Comparison of ENCODE assay signal across 16 cellular contexts in the genomic region with DNA sequence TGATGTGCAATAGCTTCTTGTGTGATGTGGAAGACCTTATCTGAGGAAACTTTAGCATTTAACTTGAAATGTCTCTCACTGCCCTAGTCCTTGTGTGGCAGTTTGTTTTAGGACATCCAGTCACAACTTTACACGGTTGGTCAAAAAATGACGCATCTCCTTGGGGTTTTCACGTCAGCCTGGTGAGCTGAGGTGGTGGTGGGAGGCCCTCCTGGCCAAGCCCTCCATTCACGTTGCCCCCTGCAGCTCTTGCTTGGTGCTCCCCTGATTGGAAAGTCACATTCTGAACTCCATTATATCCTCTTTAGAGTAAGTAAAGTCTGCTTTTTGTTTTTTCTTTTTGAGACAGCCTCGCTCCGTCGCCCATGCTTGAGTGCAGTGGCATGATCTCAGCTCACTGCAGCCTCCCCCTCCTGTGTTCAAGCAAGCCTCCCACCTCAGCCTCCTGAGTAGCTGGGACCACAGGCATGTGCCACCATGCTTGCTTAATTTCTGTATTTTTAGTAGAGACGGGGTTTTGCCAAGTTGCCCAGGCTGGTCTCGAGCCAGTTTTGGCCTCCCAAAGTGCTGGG. TPM values are rescaled to one million over a fixed set of nuclear protein-coding genes. Genes with fewer than 3 reads are reported as not detected.
DNase-seq lines count a peak whose midpoint lies in the region; ATAC-seq, FAIRE-seq and TF ChIP-seq lines count a peak whose summit lies in the region.
"Had no signal": no experiment of that assay in that cellular context is flagged by ENCODE, and none has a peak within 500 bp of the region (broad histone marks: within the 10 kb centered on the region; RNA-seq: fewer than 3 reads in every experiment).

No MANE protein-coding gene starts in this region.

- peak overlapping the region; percentile 55 for H3K27ac ChIP-seq in GM23338 (ENCODE audit: low read depth)
- H3K27ac ChIP-seq in K562 (ENCODE audit: extremely low read depth, low read depth, low read length), result no peak overlapping the region
- H3K27ac ChIP-seq in mammary epithelial cell (ENCODE audit: insufficient read depth, low read depth, low read length), result no peak overlapping the region
- H3K27ac ChIP-seq: breast epithelium, skin epidermis had no signal

- TF ChIP-seq CTCF in GM23338 (conservative IDR thresholded peaks at IDR 0.05; ENCODE audit: low read depth in 2 of 2), result no peak
- TF ChIP-seq CTCF in K562 (IDR thresholded peaks at IDR 0.05 in 2 of 3, conservative IDR thresholded peaks at IDR 0.05 in 1 of 3; ENCODE audit: insufficient read depth in 2 of 3, low read depth in 1 of 3, low read length in 3 of 3), result no peak
- no peak for TF ChIP-seq CTCF in mammary epithelial cell (conservative IDR thresholded peaks at IDR 0.05 in 1 of 2, IDR thresholded peaks at IDR 0.05 in 1 of 2; ENCODE audit: extremely low read depth in 1 of 2, insufficient read depth in 1 of 2, low read depth in 1 of 2, low read length in 2 of 2)

- H3K9me2 ChIP-seq in GM23338 (ENCODE audit: insufficient read depth), result no peaks in the 10 kb centered on the region

- TF ChIP-seq POLR2A in K562 (conservative IDR thresholded peaks at IDR 0.05), result peak; percentile 69

- DNase-seq in Caki2 (ENCODE audit: low read depth) (peak; percentile 64), GM23338 (ENCODE audit: low spot score) (no peak), K562 (ENCODE audit: extremely low read depth in 1 of 4, low spot score in 3 of 4) (no peak), mammary epithelial cell (no peak), DMS 273 (lab: John Stamatoyannopoulos, UW; ENCODE audit: unreplicated experiment) (no peak)
- DNase-seq: activated naive CD4-positive, alpha-beta T cell; kidney; MG63; midbrain; NCI-H187 treated with DMSO at 0.1 percent for 48 hours; stimulated activated naive CD4-positive, alpha-beta T cell treated with Interleukin-2 at 50 U/mL for 16 hours had no signal

- peaks cover 88% of the 10 kb centered on the region for H3K36me3 Mint-ChIP-seq in GM23338 (ENCODE audit: low read depth)

- TF ChIP-seq EP300 in K562 (IDR thresholded peaks at IDR 0.05; ENCODE audit: low read length), result no peak

- H2AFZ ChIP-seq in GM23338 (no peak overlapping the region), K562 (ENCODE audit: low read depth, low read length) (no peak overlapping the region), mammary epithelial cell (ENCODE audit: low read depth, low read length) (no peak overlapping the region)

- no peak for TF ChIP-seq RAD21 in K562 (CRISPR knock-in tag; conservative IDR thresholded peaks at IDR 0.05 in 1 of 2, IDR thresholded peaks at IDR 0.05 in 1 of 2)

- H3K4me1 ChIP-seq in GM23338 (ENCODE audit: insufficient read depth), result peaks cover 3% of the 10 kb centered on the region; the same call in 1 of the 2 replicates
- H3K4me1 ChIP-seq in K562 (replicated peaks in 1 of 2; ENCODE audit: control insufficient read depth in 2 of 2, insufficient read depth in 2 of 2, low read length in 2 of 2), result peaks cover 4 to 6% of the 10 kb centered on the region in 2 experiments; a peak in 3 of 5 replicates
- peaks cover 4% of the 10 kb centered on the region for H3K4me1 ChIP-seq in mammary epithelial cell (ENCODE audit: insufficient read depth, low read length)
- H3K4me1 ChIP-seq: breast epithelium had no signal

- dilution Hi-C loops in mammary epithelial cell (cut with HindIII; ENCODE audit: low sequenced_read_pairs), result no loop called here

- peaks cover 11% of the 10 kb centered on the region for H3K27me3 Mint-ChIP-seq in GM23338 (ENCODE audit: insufficient read depth, low read depth, poor library complexity)

- BruUV-seq in K562 (replicated peaks; lab: Mats Ljungman, UMichigan) (no TSS peak), mammary epithelial cell (replicated peaks; lab: Mats Ljungman, UMichigan) (no TSS peak)

- H3K9me3 Mint-ChIP-seq in GM23338, result no peaks in the 10 kb centered on the region

- H3K27me3 ChIP-seq in GM23338 (ENCODE audit: insufficient read depth), result no peaks in the 10 kb centered on the region
- no peaks in the 10 kb centered on the region for H3K27me3 ChIP-seq in K562 (ENCODE audit: control insufficient read depth in 2 of 2, insufficient read depth in 2 of 2, low read length in 2 of 2)
- H3K27me3 ChIP-seq in mammary epithelial cell (ENCODE audit: insufficient read depth, low read length), result no peaks in the 10 kb centered on the region
- H3K27me3 ChIP-seq: breast epithelium, MG63 had no signal

- H3K4me2 ChIP-seq in GM23338, result no peak overlapping the region
- no peak overlapping the region for H3K4me2 ChIP-seq in K562 (ENCODE audit: insufficient read depth, low read length)
- no peak overlapping the region for H3K4me2 ChIP-seq in mammary epithelial cell (ENCODE audit: insufficient read depth, low read depth, low read length)

- no peaks in the 10 kb centered on the region for H3K9me1 ChIP-seq in K562 (ENCODE audit: control insufficient read depth, insufficient read depth, low read length)

- peaks cover 35% of the 10 kb centered on the region for H4K20me1 ChIP-seq in GM23338 (replicated peaks; ENCODE audit: insufficient read depth)
- H4K20me1 ChIP-seq in K562 (replicated peaks; ENCODE audit: control insufficient read depth, insufficient read depth, low read length), result peaks cover 11% of the 10 kb centered on the region
- H4K20me1 ChIP-seq in mammary epithelial cell (ENCODE audit: insufficient read depth, low read length), result peaks cover 2% of the 10 kb centered on the region

- H3K36me3 ChIP-seq in GM23338 (ENCODE audit: insufficient read depth) (peaks cover 49% of the 10 kb centered on the region), K562 (ENCODE audit: control insufficient read depth, insufficient read depth, low read length) (peaks cover 72% of the 10 kb centered on the region), mammary epithelial cell (ENCODE audit: insufficient read depth, low read length) (peaks cover 42% of the 10 kb centered on the region)

- WGBS in K562 (ENCODE audit: insufficient coverage, low coverage, missing lambda C conversion rate), result 88% methylated on average over 9 of the region's 9 CpGs
- WGBS in mammary epithelial cell (ENCODE audit: low coverage, missing lambda C conversion rate), result 73% methylated on average over 9 of the region's 9 CpGs

- H3K79me2 ChIP-seq in GM23338 (replicated peaks; ENCODE audit: insufficient read depth) (peaks cover 28% of the 10 kb centered on the region), K562 (ENCODE audit: control insufficient read depth, insufficient read depth, low read length) (peaks cover 21% of the 10 kb centered on the region), mammary epithelial cell (ENCODE audit: insufficient read depth, low read length) (peaks cover 36% of the 10 kb centered on the region)

- H3K27ac Mint-ChIP-seq in GM23338, result peak overlapping the region; percentile 31; the same call in 1 of the 2 replicates

- H3K9me3 ChIP-seq in K562 (replicated peaks; ENCODE audit: control insufficient read depth, insufficient read depth, low read depth, low read length) (no peaks in the 10 kb centered on the region), mammary epithelial cell (replicated peaks; ENCODE audit: insufficient read depth, low read length) (no peaks in the 10 kb centered on the region)
- H3K9me3 ChIP-seq: breast epithelium, MG63 had no signal

- no peak overlapping the region for H3K4me3 ChIP-seq in GM23338
- no peak overlapping the region for H3K4me3 ChIP-seq in K562
- no peak overlapping the region for H3K4me3 ChIP-seq in mammary epithelial cell (replicated peaks in 1 of 3; ENCODE audit: insufficient read depth in 1 of 3, low read depth in 2 of 3, low read length in 3 of 3)
- H3K4me3 ChIP-seq: breast epithelium, MG63, skin epidermis had no signal

- in situ Hi-C loops in Caki2 (cut with HindIII; ENCODE audit: low pct_unique_long_range_greater_than_20kb, low sequenced_read_pairs) (no loop called here), K562 (cut with MboI) (no loop called here), mammary epithelial cell (cut with MboI; ENCODE audit: low sequenced_read_pairs in 2 of 2) (no loop called here)

- ATAC-seq in GM23338, result no peak; the same call in 2 of the 3 replicates
- ATAC-seq in K562, result peak; percentile 39
- ATAC-seq in HG03045 (IDR thresholded peaks at IDR 0.05; ENCODE audit: unreplicated experiment), result no peak

- CTCF ChIA-PET in K562 (lab: Yijun Ruan, JAX; ENCODE audit: low intra/inter-chr PET ratio), result no interaction called here
- CTCF ChIA-PET in mammary epithelial cell (lab: Charles Lee; ENCODE audit: low non-redundant PET), result interaction anchor here (0.6 kb wide), 1 partner anchor 26 kb away, joined by 3 read pairs; no protein-coding TSS in a partner anchor

- FAIRE-seq in K562 (lab: Jason Lieb, UNC), result no peak
- FAIRE-seq: H54, kidney, urothelium cell line had no signal

- peaks cover 60% of the 10 kb centered on the region for H3F3A ChIP-seq in GM23338 (replicated peaks; ENCODE audit: low read depth)

- H3K4me1 Mint-ChIP-seq in GM23338, result peaks cover 8% of the 10 kb centered on the region; the same call in 2 of the 3 replicates

- POLR2A ChIA-PET in K562 (lab: Yijun Ruan, JAX), result interaction anchor here (0.7 to 1.6 kb wide), 3 partner anchors 10 to 14 kb away, joined by 3 to 5 read pairs (median 3); no protein-coding TSS in a partner anchor

- no peak overlapping the region for H3K4me3 Mint-ChIP-seq in GM23338

- H3K9ac ChIP-seq in K562 (ENCODE audit: insufficient read depth in 1 of 2, low read depth in 2 of 2, low read length in 2 of 2), result no peak overlapping the region
- no peak overlapping the region for H3K9ac ChIP-seq in mammary epithelial cell (ENCODE audit: insufficient read depth, low read length)

- intact Hi-C loops in K562 (cut with micrococcal nuclease) (no loop called here), mammary epithelial cell (cut with micrococcal nuclease) (loop anchor here (1.0 kb wide), 1 partner anchor 26 kb away; no protein-coding TSS in a partner anchor)

RNA-seq across cellular contexts. Expression of a gene that starts 7.5 kb away (rescaled TPM):
- total RNA-seq in Caki2 (2014; rRNA removed; shearing (Covaris generic); ENCODE audit: low replicate concordance), result 1,147 and 1,402 TPM in 2 replicates
- 870 and 930 TPM in 2 replicates for total RNA-seq in GM23338 (2014; rRNA removed; shearing (Covaris generic))
- 492 and 497 TPM in 2 replicates for polyA plus RNA-seq in GM23338 (2016; fragmentation: Nextera tagmentation; extraction: Ambion mirVana)
- total RNA-seq in K562 (2011; cell fraction: chromatin; rRNA removed; ENCODE audit: low replicate concordance), result 49.1 and 72.3 TPM in 2 replicates
- total RNA-seq in K562 (2011; cell fraction: nucleolus; rRNA removed), result 111 and 126 TPM in 2 replicates
- total RNA-seq in K562 (2011; cell fraction: nucleoplasm; rRNA removed), result 107 and 112 TPM in 2 replicates
- 280 and 406 TPM in 2 replicates for total RNA-seq in K562 (2014; rRNA removed)
- 256 and 269 TPM in 2 replicates for total RNA-seq in K562 (2014; rRNA removed; fragmentation: Illumina TruSeq; extraction: Trizol)
- 264 and 273 TPM in 2 replicates for total RNA-seq in K562 (2015; rRNA removed; fragmentation: Illumina TruSeq; extraction: Trizol)
- 319 and 328 TPM in 2 replicates for total RNA-seq in K562 (2021)
- 559 and 605 TPM in 2 replicates for polyA plus RNA-seq in K562 (2011; rRNA removed)
- 543 and 578 TPM in 2 replicates for polyA plus RNA-seq in K562 (2011; cell fraction: cytosol; rRNA removed)
- polyA plus RNA-seq in K562 (2011; cell fraction: nucleus; rRNA removed), result 137 and 198 TPM in 2 replicates
- 216 and 339 TPM in 2 replicates for polyA plus RNA-seq in K562 (2012)
- 311 and 316 TPM in 2 replicates for polyA plus RNA-seq in K562 (2014; fragmentation: Illumina TruSeq; extraction: Trizol)
- polyA plus RNA-seq in K562 (2014; fragmentation: Nextera tagmentation; extraction: Ambion mirVana), result 10 to 100 TPM; 40.3 to 80.0 TPM
- polyA plus RNA-seq in K562 (2014; rRNA removed), result 261 and 274 TPM in 2 replicates
- polyA minus RNA-seq in K562 (2011; rRNA and poly(A)+ RNA removed), result 361 and 367 TPM in 2 replicates
- 206 and 242 TPM in 2 replicates for polyA minus RNA-seq in K562 (2011; cell fraction: cytosol; rRNA and poly(A)+ RNA removed)
- polyA minus RNA-seq in K562 (2011; cell fraction: nucleus; rRNA and poly(A)+ RNA removed), result 45.9 and 97.3 TPM in 2 replicates
- 100 to 1,000 TPM; 380 to 517 TPM for total RNA-seq in mammary epithelial cell
- 977 TPM for polyA plus RNA-seq in mammary epithelial cell
- polyA minus RNA-seq in mammary epithelial cell, result 666 TPM

RNA-seq across cellular contexts. Expression of a gene that starts 12.3 kb away (rescaled TPM):
- 52.6 and 63.7 TPM in 2 replicates for total RNA-seq in Caki2 (2014; rRNA removed; shearing (Covaris generic); ENCODE audit: low replicate concordance)
- total RNA-seq in GM23338 (2014; rRNA removed; shearing (Covaris generic)), result 63.6 and 66.3 TPM in 2 replicates
- polyA plus RNA-seq in GM23338 (2016; fragmentation: Nextera tagmentation; extraction: Ambion mirVana) (127 and 131 TPM in 2 replicates), K562 (2011; rRNA removed) (61.0 and 69.7 TPM in 2 replicates), K562 (2014; fragmentation: Illumina TruSeq; extraction: Trizol) (68.3 and 82.3 TPM in 2 replicates), K562 (2014; fragmentation: Nextera tagmentation; extraction: Ambion mirVana) (100 to 1,000 TPM; 112 to 117 TPM), K562 (2014; rRNA removed) (65.1 and 67.0 TPM in 2 replicates), mammary epithelial cell (43.2 TPM)
- 20.2 and 33.3 TPM in 2 replicates for total RNA-seq in K562 (2011; cell fraction: chromatin; rRNA removed; ENCODE audit: low replicate concordance)
- 15.0 and 19.0 TPM in 2 replicates for total RNA-seq in K562 (2011; cell fraction: nucleolus; rRNA removed)
- 29.5 and 49.3 TPM in 2 replicates for total RNA-seq in K562 (2011; cell fraction: nucleoplasm; rRNA removed)
- total RNA-seq in K562 (2014; rRNA removed) (46.8 and 47.2 TPM in 2 replicates), K562 (2014; rRNA removed; fragmentation: Illumina TruSeq; extraction: Trizol) (52.1 and 53.4 TPM in 2 replicates), K562 (2015; rRNA removed; fragmentation: Illumina TruSeq; extraction: Trizol) (51.0 and 52.2 TPM in 2 replicates), K562 (2021) (44.3 and 44.9 TPM in 2 replicates), mammary epithelial cell (10 to 100 TPM; 35.8 to 37.0 TPM)
- 62.6 and 63.5 TPM in 2 replicates for polyA plus RNA-seq in K562 (2011; cell fraction: cytosol; rRNA removed)
- polyA plus RNA-seq in K562 (2011; cell fraction: nucleus; rRNA removed), result 27.5 and 30.1 TPM in 2 replicates
- polyA plus RNA-seq in K562 (2012), result 55.4 and 63.8 TPM in 2 replicates
- polyA minus RNA-seq in K562 (2011; rRNA and poly(A)+ RNA removed), result 30.4 and 33.7 TPM in 2 replicates
- 11.4 and 14.8 TPM in 2 replicates for polyA minus RNA-seq in K562 (2011; cell fraction: cytosol; rRNA and poly(A)+ RNA removed)
- polyA minus RNA-seq in K562 (2011; cell fraction: nucleus; rRNA and poly(A)+ RNA removed), result 8.6 and 13.6 TPM in 2 replicates
- 28.6 TPM for polyA minus RNA-seq in mammary epithelial cell

RNA-seq across cellular contexts. Expression of a gene that starts 12.5 kb away (rescaled TPM):
- total RNA-seq in Caki2 (2014; rRNA removed; shearing (Covaris generic); ENCODE audit: low replicate concordance), result 78.4 and 78.6 TPM in 2 replicates
- total RNA-seq in GM23338 (2014; rRNA removed; shearing (Covaris generic)), result 58.1 and 58.2 TPM in 2 replicates
- polyA plus RNA-seq in GM23338 (2016; fragmentation: Nextera tagmentation; extraction: Ambion mirVana) (33.3 and 35.1 TPM in 2 replicates), K562 (2011; rRNA removed) (29.4 and 30.9 TPM in 2 replicates), K562 (2014; fragmentation: Illumina TruSeq; extraction: Trizol) (31.7 and 33.8 TPM in 2 replicates), K562 (2014; fragmentation: Nextera tagmentation; extraction: Ambion mirVana) (10 to 100 TPM; 12.5 to 14.2 TPM), K562 (2014; rRNA removed) (18.6 and 22.9 TPM in 2 replicates), mammary epithelial cell (85.7 TPM)
- 44.6 and 82.7 TPM in 2 replicates for total RNA-seq in K562 (2011; cell fraction: chromatin; rRNA removed; ENCODE audit: low replicate concordance)
- total RNA-seq in K562 (2011; cell fraction: nucleolus; rRNA removed), result 61.3 and 65.7 TPM in 2 replicates
- total RNA-seq in K562 (2011; cell fraction: nucleoplasm; rRNA removed), result 79.0 and 86.9 TPM in 2 replicates
- total RNA-seq in K562 (2014; rRNA removed) (13.1 and 19.5 TPM in 2 replicates), K562 (2014; rRNA removed; fragmentation: Illumina TruSeq; extraction: Trizol) (21.1 and 21.7 TPM in 2 replicates), K562 (2015; rRNA removed; fragmentation: Illumina TruSeq; extraction: Trizol) (22.4 and 22.9 TPM in 2 replicates), K562 (2021) (21.3 and 21.4 TPM in 2 replicates), mammary epithelial cell (10 to 100 TPM; 46.3 to 61.3 TPM)
- 47.2 and 64.5 TPM in 2 replicates for polyA plus RNA-seq in K562 (2011; cell fraction: cytosol; rRNA removed)
- 58.5 and 58.8 TPM in 2 replicates for polyA plus RNA-seq in K562 (2011; cell fraction: nucleus; rRNA removed)
- polyA plus RNA-seq in K562 (2012), result 14.2 and 15.7 TPM in 2 replicates
- polyA minus RNA-seq in K562 (2011; rRNA and poly(A)+ RNA removed), result 39.0 and 49.8 TPM in 2 replicates
- 14.3 and 20.3 TPM in 2 replicates for polyA minus RNA-seq in K562 (2011; cell fraction: cytosol; rRNA and poly(A)+ RNA removed)
- polyA minus RNA-seq in K562 (2011; cell fraction: nucleus; rRNA and poly(A)+ RNA removed), result 17.0 and 26.9 TPM in 2 replicates
- 161 TPM for polyA minus RNA-seq in mammary epithelial cell

RNA-seq across cellular contexts. Expression of a gene that starts 32.4 kb away (rescaled TPM):
- 15.5 and 19.9 TPM in 2 replicates for total RNA-seq in Caki2 (2014; rRNA removed; shearing (Covaris generic); ENCODE audit: low replicate concordance)
- 62.6 and 66.4 TPM in 2 replicates for total RNA-seq in GM23338 (2014; rRNA removed; shearing (Covaris generic))
- polyA plus RNA-seq in GM23338 (2016; fragmentation: Nextera tagmentation; extraction: Ambion mirVana) (49.5 and 53.4 TPM in 2 replicates), K562 (2011; rRNA removed) (7.2 and 22.3 TPM in 2 replicates), K562 (2014; fragmentation: Illumina TruSeq; extraction: Trizol) (30.2 and 37.5 TPM in 2 replicates), K562 (2014; fragmentation: Nextera tagmentation; extraction: Ambion mirVana) (1 to 10 TPM; 4.6 to 6.1 TPM), K562 (2014; rRNA removed) (20.2 and 25.4 TPM in 2 replicates), mammary epithelial cell (16.3 TPM)
- 54.2 and 134 TPM in 2 replicates for total RNA-seq in K562 (2011; cell fraction: chromatin; rRNA removed; ENCODE audit: low replicate concordance)
- total RNA-seq in K562 (2011; cell fraction: nucleolus; rRNA removed), result 76.7 and 77.6 TPM in 2 replicates
- total RNA-seq in K562 (2011; cell fraction: nucleoplasm; rRNA removed), result 53.7 TPM in 2 replicates
- total RNA-seq in K562 (2014; rRNA removed) (34.7 and 50.5 TPM in 2 replicates), K562 (2014; rRNA removed; fragmentation: Illumina TruSeq; extraction: Trizol) (12.6 and 16.4 TPM in 2 replicates), K562 (2015; rRNA removed; fragmentation: Illumina TruSeq; extraction: Trizol) (21.8 and 25.4 TPM in 2 replicates), K562 (2021) (64.4 and 68.2 TPM in 2 replicates), mammary epithelial cell (10 to 100 TPM; 35.8 to 63.1 TPM)
- 6.5 and 7.3 TPM in 2 replicates for polyA plus RNA-seq in K562 (2011; cell fraction: cytosol; rRNA removed)
- polyA plus RNA-seq in K562 (2011; cell fraction: nucleus; rRNA removed), result 37.2 and 53.1 TPM in 2 replicates
- polyA plus RNA-seq in K562 (2012), result 24.9 and 37.3 TPM in 2 replicates
- polyA minus RNA-seq in K562 (2011; rRNA and poly(A)+ RNA removed), result 16.2 and 21.5 TPM in 2 replicates
- 29.1 and 31.1 TPM in 2 replicates for polyA minus RNA-seq in K562 (2011; cell fraction: cytosol; rRNA and poly(A)+ RNA removed)
- polyA minus RNA-seq in K562 (2011; cell fraction: nucleus; rRNA and poly(A)+ RNA removed), result 32.2 and 42.1 TPM in 2 replicates
- 102 TPM for polyA minus RNA-seq in mammary epithelial cell
